ENCODE assay signal across 30 cellular contexts in genomic region chr13:110420626-110421025, GRCh38.
A peak's percentile ranks its signal among the peaks of the same experiment; 100 is the strongest.
DNase-seq lines count a peak whose midpoint lies in the region; ATAC-seq, FAIRE-seq and TF ChIP-seq lines count a peak whose summit lies in the region.
"Had no signal": no experiment of that assay in that cellular context is flagged by ENCODE, and none has a peak within 500 bp of the region (broad histone marks: within the 10 kb centered on the region; RNA-seq: fewer than 3 reads in every experiment).

No MANE protein-coding gene starts in this region.

- H3K4me3 Mint-ChIP-seq in astrocyte (ENCODE audit: unreplicated experiment) (no peak overlapping the region), osteocyte (ENCODE audit: unreplicated experiment) (no peak overlapping the region)
- H3K4me3 Mint-ChIP-seq: activated CD4-positive, alpha-beta memory T cell treated with anti-CD3 and anti-CD28 coated beads for 36 hours; activated naive CD4-positive, alpha-beta T cell treated with anti-CD3 and anti-CD28 coated beads, Interleukin-2, amount 10 ng/mL, durations not matched to agents 7 days and 5 days; activated T-helper 1 cell treated with anti-CD3 and anti-CD28 coated beads, Interleukin-12 subunit alpha, Interleukin-12 subunit beta, Interleukin-2, Interleukin-4 antibody, amounts not matched to agents 30 ng/mL and 10 ng/mL and 1 ng/mL, durations not matched to agents 14 hours and 24 hours and 36 hours; brain; H9; T-helper 2 cell treated with Interferon-gamma antibody and Interleukin-4, amounts not matched to agents 5 μg/mL and 100 μg/mL, for 36 hours had no signal

- FAIRE-seq in astrocyte (lab: Jason Lieb, UNC): no peak
- FAIRE-seq: GM12891 had no signal

- H3K27ac Mint-ChIP-seq in astrocyte (ENCODE audit: unreplicated experiment) (peak overlapping the region; percentile 68), osteocyte (ENCODE audit: unreplicated experiment) (peak overlapping the region; percentile 72)
- H3K27ac Mint-ChIP-seq: activated CD4-positive, alpha-beta memory T cell treated with anti-CD3 and anti-CD28 coated beads for 36 hours; activated naive CD4-positive, alpha-beta T cell treated with anti-CD3 and anti-CD28 coated beads, Interleukin-2, amount 10 ng/mL, durations not matched to agents 7 days and 5 days; activated T-helper 1 cell treated with anti-CD3 and anti-CD28 coated beads, Interleukin-12 subunit alpha, Interleukin-12 subunit beta, Interleukin-2, Interleukin-4 antibody, amounts not matched to agents 30 ng/mL and 10 ng/mL and 1 ng/mL, durations not matched to agents 14 hours and 24 hours and 36 hours; brain; naive thymus-derived CD8-positive, alpha-beta T cell; T-helper 2 cell treated with Interferon-gamma antibody and Interleukin-4, amounts not matched to agents 5 μg/mL and 100 μg/mL, for 36 hours had no signal

- H3K9me3 Mint-ChIP-seq in astrocyte (ENCODE audit: unreplicated experiment) (no peaks in the 10 kb centered on the region), osteocyte (ENCODE audit: unreplicated experiment) (no peaks in the 10 kb centered on the region)
- H3K9me3 Mint-ChIP-seq: activated CD4-positive, alpha-beta memory T cell treated with anti-CD3 and anti-CD28 coated beads for 36 hours; activated naive CD4-positive, alpha-beta T cell treated with anti-CD3 and anti-CD28 coated beads, Interleukin-2, amount 10 ng/mL, durations not matched to agents 7 days and 5 days; activated T-helper 1 cell treated with anti-CD3 and anti-CD28 coated beads, Interleukin-12 subunit alpha, Interleukin-12 subunit beta, Interleukin-2, Interleukin-4 antibody, amounts not matched to agents 30 ng/mL and 10 ng/mL and 1 ng/mL, durations not matched to agents 14 hours and 24 hours and 36 hours; H9; naive thymus-derived CD8-positive, alpha-beta T cell; T-helper 2 cell treated with Interferon-gamma antibody and Interleukin-4, amounts not matched to agents 5 μg/mL and 100 μg/mL, for 36 hours had no signal

- TF ChIP-seq POLR2A in gastroesophageal sphincter (IDR thresholded peaks at IDR 0.05) (no peak), transverse colon (IDR thresholded peaks at IDR 0.05) (no peak)

- H3K4me3 ChIP-seq in astrocyte (ENCODE audit: insufficient read depth, low read depth, low read length): no peak overlapping the region
- H3K4me3 ChIP-seq in gastroesophageal sphincter: no peak overlapping the region
- no peak overlapping the region for H3K4me3 ChIP-seq in transverse colon
- H3K4me3 ChIP-seq: adrenal gland, thyroid gland had no signal

- ATAC-seq in gastroesophageal sphincter: no peak
- ATAC-seq in GM19397 (IDR thresholded peaks at IDR 0.05; ENCODE audit: unreplicated experiment): no peak
- ATAC-seq: left lobe of liver; naive thymus-derived CD8-positive, alpha-beta T cell had no signal

- DNase-seq in astrocyte (ENCODE audit: low read depth) (no peak), osteocyte (ENCODE audit: extremely low spot score, unreplicated experiment) (no peak), transverse colon (no peak), NCI-H2029 (lab: John Stamatoyannopoulos, UW) (no peak)
- DNase-seq in activated CD8-positive, alpha-beta memory T cell treated with anti-CD3 and anti-CD28 coated beads, Interleukin-2, amount 50 U/mL, for 48 hours: no peak
- DNase-seq: activated CD4-positive, alpha-beta memory T cell treated with anti-CD3 and anti-CD28 coated beads for 36 hours; activated CD4-positive, alpha-beta T cell treated with anti-CD3 and anti-CD28 coated beads for 1 hour; activated CD8-positive, alpha-beta memory T cell treated with anti-CD3 and anti-CD28 coated beads, Interleukin-2, amount 50 U/mL, for 4 hours; activated naive CD4-positive, alpha-beta T cell treated with anti-CD3 and anti-CD28 coated beads, Interleukin-2, amount 10 ng/mL, durations not matched to agents 7 days and 5 days; C1 segment of cervical spinal cord; glutamatergic neuron; H9; midbrain; naive thymus-derived CD8-positive, alpha-beta T cell; NCI-H1417; NCI-H2029 treated with DMSO at 0.1 percent for 48 hours; NCI-H226; NCI-H526 treated with DMSO at 0.1 percent for 48 hours; occipital lobe; SHP77 treated with DMSO at 0.1 percent for 48 hours; stimulated activated naive CD4-positive, alpha-beta T cell; thyroid gland had no signal

- H3K9ac ChIP-seq in astrocyte (ENCODE audit: low read length): peak overlapping the region; percentile 66

- H3K4me1 Mint-ChIP-seq in astrocyte (ENCODE audit: low read depth, unreplicated experiment) (peaks cover 75% of the 10 kb centered on the region), osteocyte (ENCODE audit: unreplicated experiment) (peaks cover 85% of the 10 kb centered on the region)

- peak overlapping the region; percentile 78 for H3K27ac ChIP-seq in astrocyte (ENCODE audit: low read depth, low read length)
- H3K27ac ChIP-seq in gastroesophageal sphincter: peak overlapping the region in 3 of 4 donors; percentile 40 to 95 (median 88)
- H3K27ac ChIP-seq in transverse colon: peak overlapping the region in 3 of 4 donors; percentile 0 to 28 (median 3)

- H3K36me3 ChIP-seq in astrocyte (ENCODE audit: insufficient read depth, low read length): peaks cover 29% of the 10 kb centered on the region
- peaks cover 0 to 20% of the 10 kb centered on the region in 2 donors for H3K36me3 ChIP-seq in gastroesophageal sphincter
- no peaks in the 10 kb centered on the region for H3K36me3 ChIP-seq in transverse colon
- H3K36me3 ChIP-seq: adrenal gland, thyroid gland had no signal

- TF ChIP-seq CTCF in astrocyte (IDR thresholded peaks at IDR 0.05; ENCODE audit: insufficient read depth, low read depth, low read length) (no peak), gastroesophageal sphincter (IDR thresholded peaks at IDR 0.05) (no peak), osteocyte (IDR thresholded peaks at IDR 0.05) (no peak), transverse colon (IDR thresholded peaks at IDR 0.05) (no peak)

- no peaks in the 10 kb centered on the region for H3K9me3 ChIP-seq in astrocyte (ENCODE audit: insufficient read depth, low read depth, low read length)
- H3K9me3 ChIP-seq in gastroesophageal sphincter: no peaks in the 10 kb centered on the region
- H3K9me3 ChIP-seq in transverse colon: no peaks in the 10 kb centered on the region
- H3K9me3 ChIP-seq: adrenal gland, thyroid gland had no signal

- in situ Hi-C loops in transverse colon (cut with MboI; ENCODE audit: low pct_ligation_motif_present in 1 of 4, low pct_unique_long_range_greater_than_20kb in 1 of 4, low sequenced_read_pairs in 3 of 4): loop anchor here in 3 of 4 donors (10.0 to 25.0 kb wide), 3 partner anchors 183 to 1458 kb away; no protein-coding TSS in a partner anchor

- H3K27me3 ChIP-seq in astrocyte (ENCODE audit: insufficient read depth, low read length) (no peaks in the 10 kb centered on the region), gastroesophageal sphincter (no peaks in the 10 kb centered on the region), transverse colon (peaks cover 6% of the 10 kb centered on the region)
- H3K27me3 ChIP-seq: adrenal gland, thyroid gland had no signal

- intact Hi-C loops in transverse colon (cut with DNase I; ENCODE audit: low total_unique reads): no loop called here

- no peak for TF ChIP-seq EP300 in gastroesophageal sphincter (IDR thresholded peaks at IDR 0.05)
- no peak for TF ChIP-seq EP300 in transverse colon (IDR thresholded peaks at IDR 0.05; ENCODE audit: low read depth)

- H3K27me3 Mint-ChIP-seq in astrocyte (ENCODE audit: low read depth, unreplicated experiment) (no peaks in the 10 kb centered on the region), osteocyte (ENCODE audit: unreplicated experiment) (no peaks in the 10 kb centered on the region)
- H3K27me3 Mint-ChIP-seq: brain had no signal

- H3K79me2 ChIP-seq in astrocyte (ENCODE audit: insufficient read depth, low read length): peaks cover 18% of the 10 kb centered on the region

- no peak overlapping the region for H2AFZ ChIP-seq in astrocyte (ENCODE audit: low read depth, low read length)

- peaks cover 6% of the 10 kb centered on the region for H4K20me1 ChIP-seq in astrocyte (ENCODE audit: insufficient read depth, low read length)

- 69 to 92% methylated on average over 2 to 5 of the region's 6 CpGs for WGBS in gastroesophageal sphincter (ENCODE audit: low coverage in 1 of 2), 2 donors
- 51 to 69% methylated on average over 2 to 6 of the region's 6 CpGs for WGBS in transverse colon (ENCODE audit: low coverage in 1 of 2), 2 donors

- H3K4me1 ChIP-seq in astrocyte (ENCODE audit: insufficient read depth, low read length) (peaks cover 56% of the 10 kb centered on the region), gastroesophageal sphincter (peaks cover 10 to 88% (median 16%) of the 10 kb centered on the region in 3 donors), transverse colon (peaks cover 11 to 32% (median 21%) of the 10 kb centered on the region in 4 donors)

- H3K36me3 Mint-ChIP-seq in astrocyte (ENCODE audit: low read depth, unreplicated experiment) (peaks cover 52% of the 10 kb centered on the region), osteocyte (ENCODE audit: unreplicated experiment) (peaks cover 61% of the 10 kb centered on the region)
- H3K36me3 Mint-ChIP-seq: activated CD4-positive, alpha-beta memory T cell treated with anti-CD3 and anti-CD28 coated beads for 36 hours; activated naive CD4-positive, alpha-beta T cell treated with anti-CD3 and anti-CD28 coated beads, Interleukin-2, amount 10 ng/mL, durations not matched to agents 7 days and 5 days; naive thymus-derived CD8-positive, alpha-beta T cell had no signal

- peak overlapping the region; percentile 64 for H3K4me2 ChIP-seq in astrocyte (ENCODE audit: low read length)

Comparison
In these comparisons a context has a peak if more than half of its experiments do, and no peak if none do; other contexts are left out.
1. H3K27ac ChIP-seq: peak in every context shown above with its lines; median percentile 88 in gastroesophageal sphincter; 78 in astrocyte; 3 in transverse colon.